8 cellular contexts compared by ENCODE assay signal in the genomic region with DNA sequence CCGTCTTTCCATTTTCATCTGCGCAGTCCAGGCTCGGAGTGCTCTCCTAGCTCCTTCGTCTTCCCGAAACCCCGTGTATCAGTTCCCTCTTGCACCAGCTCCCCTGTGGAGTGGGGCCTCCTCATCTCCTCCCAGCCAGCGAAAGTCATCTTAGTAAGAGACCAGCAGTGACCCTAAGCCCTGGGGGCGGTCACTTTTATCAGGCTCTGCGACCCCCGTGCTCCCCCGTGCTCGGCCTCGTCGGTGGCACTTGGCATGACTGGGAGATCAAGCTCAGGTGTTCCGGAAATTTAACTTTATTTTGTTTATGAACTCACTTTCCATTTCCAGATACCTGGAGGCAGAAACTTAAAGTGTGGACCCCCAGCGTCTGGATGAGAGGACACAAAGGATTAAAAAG. TPM values are rescaled to one million over a fixed set of nuclear protein-coding genes. Genes with fewer than 3 reads are reported as not detected.
A peak's percentile ranks its signal among the peaks of the same experiment; 100 is the strongest.
DNase-seq lines count a peak whose midpoint lies in the region; ATAC-seq and TF ChIP-seq lines count a peak whose summit lies in the region.

No MANE protein-coding gene starts in this region.

- no peaks in the 10 kb centered on the region for H3K9me3 ChIP-seq in mononuclear cell (ENCODE audit: low read depth, low read length)
- H3K9me3 ChIP-seq in upper lobe of left lung: no peaks in the 10 kb centered on the region
- H3K9me3 ChIP-seq in body of pancreas: no peaks in the 10 kb centered on the region

- H3K36me3 Mint-ChIP-seq in activated naive CD4-positive, alpha-beta T cell treated with anti-CD3 and anti-CD28 coated beads, Interleukin-2, amount 50 U/mL, for 24 hours: peaks cover 1% of the 10 kb centered on the region
- H3K36me3 Mint-ChIP-seq in MCF 10A (ENCODE audit: insufficient read depth, unreplicated experiment): peaks cover 13% of the 10 kb centered on the region

- H3K4me1 Mint-ChIP-seq in activated naive CD4-positive, alpha-beta T cell treated with anti-CD3 and anti-CD28 coated beads, Interleukin-2, amount 50 U/mL, for 24 hours: peaks cover 8% of the 10 kb centered on the region
- H3K4me1 Mint-ChIP-seq in MCF 10A (ENCODE audit: insufficient read depth, unreplicated experiment): peaks cover 18% of the 10 kb centered on the region

- ATAC-seq in upper lobe of left lung (ENCODE audit: low FRiP score in 2 of 2): no peak
- ATAC-seq in body of pancreas: no peak

- POLR2A ChIA-PET in MCF 10A (lab: Yijun Ruan, JAX): interaction anchor here (0.6 to 0.7 kb wide), 2 partner anchors 220 to 249 kb away, joined by 3 read pairs; no protein-coding TSS in a partner anchor

- no peak for TF ChIP-seq EP300 in upper lobe of left lung (IDR thresholded peaks at IDR 0.05)

- DNase-seq in activated naive CD4-positive, alpha-beta T cell (lab: John Stamatoyannopoulos, UW): no peak
- no peak for DNase-seq in MCF 10A (ENCODE audit: unreplicated experiment)
- DNase-seq in upper lobe of left lung: peak in 1 of 2 donors; percentile 46
- no peak for DNase-seq in H4 (ENCODE audit: low spot score)
- no peak for DNase-seq in body of pancreas
- DNase-seq in NCI-H1417 (lab: John Stamatoyannopoulos, UW): no peak

- CTCF ChIA-PET in MCF 10A (lab: Yijun Ruan, JAX): interaction anchor here (0.9 kb wide), 1 partner anchor 226 kb away, joined by 3 read pairs; no protein-coding TSS in a partner anchor

- H3K4me3 Mint-ChIP-seq in activated naive CD4-positive, alpha-beta T cell treated with anti-CD3 and anti-CD28 coated beads, Interleukin-2, amount 50 U/mL, for 24 hours: peak overlapping the region; percentile 76
- H3K4me3 Mint-ChIP-seq in MCF 10A (ENCODE audit: unreplicated experiment): peak overlapping the region; percentile 75

- BruUV-seq in MCF 10A (replicated peaks; lab: Mats Ljungman, UMichigan): no TSS peak

- no peaks in the 10 kb centered on the region for H3K27me3 ChIP-seq in mononuclear cell (ENCODE audit: insufficient read depth, low read length)
- no peaks in the 10 kb centered on the region for H3K27me3 ChIP-seq in upper lobe of left lung
- no peaks in the 10 kb centered on the region for H3K27me3 ChIP-seq in body of pancreas

- H3K27ac ChIP-seq in upper lobe of left lung (peak overlapping the region in 1 of 4 donors; percentile 49), body of pancreas (peak overlapping the region in 2 of 4 donors; percentile 13 to 90)

- H3K27ac Mint-ChIP-seq in activated naive CD4-positive, alpha-beta T cell treated with anti-CD3 and anti-CD28 coated beads, Interleukin-2, amount 50 U/mL, for 24 hours: no peak overlapping the region
- H3K27ac Mint-ChIP-seq in MCF 10A (ENCODE audit: low read depth, unreplicated experiment): no peak overlapping the region

- peaks cover 17% of the 10 kb centered on the region for H3K4me1 ChIP-seq in mononuclear cell (ENCODE audit: insufficient read depth, low read length)
- H3K4me1 ChIP-seq in upper lobe of left lung: peaks cover 7 to 19% (median 17%) of the 10 kb centered on the region in 4 donors
- H3K4me1 ChIP-seq in body of pancreas: peaks cover 26% of the 10 kb centered on the region

- H3K4me3 ChIP-seq in mononuclear cell (ENCODE audit: low read length) (peak overlapping the region; percentile 31), upper lobe of left lung (peak overlapping the region in 3 of 4 donors; percentile 49 to 72 (median 71)), body of pancreas (no peak overlapping the region)

- no peak for TF ChIP-seq CTCF in MCF 10A (IDR thresholded peaks at IDR 0.05; ENCODE audit: unreplicated experiment)
- no peak for TF ChIP-seq CTCF in upper lobe of left lung (IDR thresholded peaks at IDR 0.05)
- TF ChIP-seq CTCF in body of pancreas (IDR thresholded peaks at IDR 0.05): no peak

- 65 to 78% methylated on average over 16 of the region's 16 CpGs for WGBS in upper lobe of left lung, 2 donors
- WGBS in body of pancreas, 2 donors: 61 to 91% methylated on average over 6 to 16 of the region's 16 CpGs

- TF ChIP-seq POLR2A in upper lobe of left lung (IDR thresholded peaks at IDR 0.05) (no peak), body of pancreas (IDR thresholded peaks at IDR 0.05) (no peak)

- peaks cover 17% of the 10 kb centered on the region for H3K27me3 Mint-ChIP-seq in activated naive CD4-positive, alpha-beta T cell treated with anti-CD3 and anti-CD28 coated beads, Interleukin-2, amount 50 U/mL, for 24 hours
- peaks cover 12% of the 10 kb centered on the region for H3K27me3 Mint-ChIP-seq in MCF 10A (ENCODE audit: insufficient read depth, unreplicated experiment)

- no peaks in the 10 kb centered on the region for H3K9me3 Mint-ChIP-seq in activated naive CD4-positive, alpha-beta T cell treated with anti-CD3 and anti-CD28 coated beads, Interleukin-2, amount 50 U/mL, for 24 hours
- no peaks in the 10 kb centered on the region for H3K9me3 Mint-ChIP-seq in MCF 10A (ENCODE audit: unreplicated experiment)

- intact Hi-C loops in MCF 10A (cut with micrococcal nuclease): no loop called here
- intact Hi-C loops in body of pancreas (cut with DNase I): no loop called here

- H3K36me3 ChIP-seq in upper lobe of left lung: no peaks in the 10 kb centered on the region
- no peaks in the 10 kb centered on the region for H3K36me3 ChIP-seq in body of pancreas (replicated peaks in 1 of 2; ENCODE audit: insufficient read depth in 1 of 2, low read depth in 2 of 2)

RNA-seq across cellular contexts. Expression of a gene that starts 0.6 kb away (rescaled TPM):
- total RNA-seq in MCF 10A (2022): 21.7 and 25.5 TPM in 2 replicates
- 2.6 TPM for total RNA-seq in mononuclear cell
- total RNA-seq in upper lobe of left lung: 10 to 100 TPM; 32.0 to 98.0 (median 61.2) TPM
- total RNA-seq in H4 (2014; rRNA removed; shearing (Covaris generic)): 3.6 and 4.4 TPM in 2 replicates
- 100 to 1,000 TPM in 1 of 2 donors, 10 to 100 TPM in 1; 24.1 to 153 TPM for total RNA-seq in body of pancreas

Comparison
In these comparisons a context has a peak if more than half of its experiments do, and no peak if none do; other contexts are left out.
1. H3K4me3 ChIP-seq: peak in mononuclear cell (single experiment) and upper lobe of left lung (3 of 4); none in body of pancreas (0 of 2).